Comparison of ENCODE assay signal across 9 cellular contexts in the genomic region with DNA sequence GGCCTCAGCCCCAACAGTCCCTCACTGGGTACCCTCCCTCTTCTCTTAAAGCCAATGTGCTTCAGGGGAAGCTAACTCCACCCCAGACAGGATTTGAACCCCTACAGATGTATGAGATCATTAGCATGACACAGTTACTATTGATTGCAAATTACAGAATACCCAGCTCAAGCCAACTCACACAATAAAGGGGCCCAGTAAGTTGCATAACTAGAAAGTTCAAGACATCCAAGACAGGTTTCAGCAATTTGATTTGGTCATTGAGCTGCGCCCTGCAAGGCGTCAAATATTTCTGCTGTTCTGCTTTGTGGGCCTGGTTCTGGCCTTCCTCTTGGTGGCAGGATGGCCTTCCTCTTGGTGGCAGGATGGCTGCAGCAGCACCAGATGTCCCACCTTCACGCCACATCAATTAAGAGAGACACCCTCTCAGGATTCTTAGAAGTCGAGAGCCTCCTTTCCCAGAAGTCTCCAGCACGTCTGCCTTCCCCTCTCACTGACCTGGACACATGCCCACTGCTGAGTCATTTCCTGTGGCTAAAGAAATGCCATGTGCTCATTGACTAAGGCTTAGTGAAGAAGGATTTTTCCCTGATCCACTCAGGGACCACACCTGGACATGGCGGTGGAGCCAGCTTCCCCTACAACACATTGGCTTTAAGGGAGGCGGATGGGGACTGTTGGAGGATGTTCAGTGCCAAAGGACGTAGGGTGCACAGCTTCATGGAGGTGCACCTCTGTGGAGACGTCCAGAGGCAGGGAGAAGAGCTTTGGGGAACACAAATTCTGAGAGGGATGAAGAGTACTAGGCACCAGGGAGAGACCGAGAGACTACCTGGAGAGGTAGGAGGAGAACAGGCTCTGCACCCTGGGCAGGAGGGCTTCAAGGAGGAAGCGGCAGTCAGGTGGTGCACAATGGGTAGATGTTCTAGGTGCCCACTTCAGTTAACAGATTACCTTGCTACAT. TPM values are rescaled to one million over a fixed set of nuclear protein-coding genes. Genes with fewer than 3 reads are reported as not detected.
A peak's percentile ranks its signal among the peaks of the same experiment; 100 is the strongest.
DNase-seq lines count a peak whose midpoint lies in the region; ATAC-seq and TF ChIP-seq lines count a peak whose summit lies in the region.
"Had no signal": no experiment of that assay in that cellular context is flagged by ENCODE, and none has a peak within 500 bp of the region (broad histone marks: within the 10 kb centered on the region; RNA-seq: fewer than 3 reads in every experiment).

No MANE protein-coding gene starts in this region.

- H4K8ac ChIP-seq in trophoblast cell (ENCODE audit: low read depth, low read length) = no peak overlapping the region

- DNase-seq in Daoy (ENCODE audit: low read depth) (peak; percentile 90), RKO (ENCODE audit: low spot score) (peak; percentile 87), esophagus squamous epithelium (lab: John Stamatoyannopoulos, UW) (no peak), trophoblast cell (peak; percentile 44 to 57), NK-92 (lab: John Stamatoyannopoulos, UW; ENCODE audit: unreplicated experiment) (no peak)
- no peak for DNase-seq in activated CD8-positive, alpha-beta memory T cell treated with anti-CD3 and anti-CD28 coated beads, Interleukin-2, amount 50 U/mL, for 4 hours

- ATAC-seq in HG03280 (IDR thresholded peaks at IDR 0.05; ENCODE audit: unreplicated experiment) (no peak), HG02678 (IDR thresholded peaks at IDR 0.05; ENCODE audit: unreplicated experiment) (no peak)

- WGBS in esophagus squamous epithelium, 2 donors = 68 to 69% methylated on average over 8 to 11 of the region's 11 CpGs
- no CpG with 5 or more reads among the region's 11 CpGs for WGBS in trophoblast cell (ENCODE audit: extremely low coverage, insufficient coverage, insufficient read length)

- H2BK12ac ChIP-seq in trophoblast cell (ENCODE audit: low read length) = no peak overlapping the region

- H3K23ac ChIP-seq in trophoblast cell (ENCODE audit: low read length) = no peak overlapping the region

- no peak overlapping the region for H2BK120ac ChIP-seq in trophoblast cell (ENCODE audit: insufficient read depth, low read length, poor library complexity)

- intact Hi-C loops in esophagus squamous epithelium (cut with DNase I) = no loop called here

- H3K9ac ChIP-seq in trophoblast cell (ENCODE audit: low read length) = no peak overlapping the region

- H3K27ac ChIP-seq in esophagus squamous epithelium (peak overlapping the region; percentile 16 to 66 (median 64)), trophoblast cell (ENCODE audit: low read depth, low read length) (no peak overlapping the region)

- no peaks in the 10 kb centered on the region for H3K9me3 ChIP-seq in esophagus squamous epithelium
- H3K9me3 ChIP-seq in trophoblast cell (ENCODE audit: insufficient read depth, low read depth, low read length) = no peaks in the 10 kb centered on the region
- H3K9me3 ChIP-seq: Peyer's patch had no signal

- H2AK5ac ChIP-seq in trophoblast cell (ENCODE audit: low read length) = no peak overlapping the region

- no peak overlapping the region for H4K91ac ChIP-seq in trophoblast cell (ENCODE audit: low read depth, low read length)

- peaks cover 0 to 35% (median 10%) of the 10 kb centered on the region in 3 donors for H3K4me1 ChIP-seq in esophagus squamous epithelium
- H3K4me1 ChIP-seq in trophoblast cell (ENCODE audit: control insufficient read depth in 1 of 2, insufficient read depth in 2 of 2, low read length in 2 of 2) = peaks cover 11 to 18% of the 10 kb centered on the region in 2 experiments

- H3K27me3 ChIP-seq in esophagus squamous epithelium (no peaks in the 10 kb centered on the region), trophoblast cell (ENCODE audit: insufficient read depth, low read length) (no peaks in the 10 kb centered on the region)
- H3K27me3 ChIP-seq: Peyer's patch had no signal

- peak overlapping the region; percentile 27 for H3K18ac ChIP-seq in trophoblast cell (ENCODE audit: low read length)

- no peak overlapping the region for H3K14ac ChIP-seq in trophoblast cell (ENCODE audit: low read length)

- no peak overlapping the region for H3K4me2 ChIP-seq in trophoblast cell (ENCODE audit: low read length)

- peaks cover 3 to 94% (median 5%) of the 10 kb centered on the region in 3 donors for H3K36me3 ChIP-seq in esophagus squamous epithelium
- H3K36me3 ChIP-seq in trophoblast cell (ENCODE audit: control insufficient read depth in 1 of 2, insufficient read depth in 2 of 2, low read length in 2 of 2) = peaks cover 44 to 78% of the 10 kb centered on the region in 2 experiments

- no peak for TF ChIP-seq POLR2A in esophagus squamous epithelium (IDR thresholded peaks at IDR 0.05)

- no peak for TF ChIP-seq CTCF in esophagus squamous epithelium (IDR thresholded peaks at IDR 0.05)

- H2AFZ ChIP-seq in trophoblast cell (ENCODE audit: insufficient read depth, low read length, poor library complexity) = no peak overlapping the region

- H2BK5ac ChIP-seq in trophoblast cell (ENCODE audit: low read depth, low read length, poor library complexity) = no peak overlapping the region

- no peaks in the 10 kb centered on the region for H3K79me2 ChIP-seq in trophoblast cell (ENCODE audit: control insufficient read depth, insufficient read depth, low read length, poor library complexity)

- H3K79me1 ChIP-seq in trophoblast cell (ENCODE audit: low read length) = peaks cover 4% of the 10 kb centered on the region

- no peak overlapping the region for H3K4ac ChIP-seq in trophoblast cell (ENCODE audit: low read depth, low read length)

- H4K12ac ChIP-seq in trophoblast cell (ENCODE audit: low read depth, low read length) = no peak overlapping the region

- no peak overlapping the region for H3K4me3 ChIP-seq in esophagus squamous epithelium
- no peak overlapping the region for H3K4me3 ChIP-seq in trophoblast cell (ENCODE audit: low read depth, low read length)
- H3K4me3 ChIP-seq: Peyer's patch had no signal

RNA-seq across cellular contexts. Expression of a gene that starts 49.1 kb away (rescaled TPM):
- total RNA-seq in Daoy (2014; rRNA removed; shearing (Covaris generic)) = not detected in 2 replicates
- total RNA-seq in esophagus squamous epithelium = 10 to 100 TPM in 3 of 4 donors, 1 to 10 TPM in 1; 8.3 to 15.3 (median 11.9) TPM
- 1.5 and 1.9 TPM in 2 replicates for polyA plus RNA-seq in trophoblast cell (2013)

Comparison
In these comparisons a context has a peak if more than half of its experiments do, and no peak if none do; other contexts are left out.
1. DNase-seq: peak in Daoy (single experiment), RKO (single experiment) and trophoblast cell (2 of 2); none in esophagus squamous epithelium (single experiment), activated CD8-positive, alpha-beta memory T cell treated with anti-CD3 and anti-CD28 coated beads, Interleukin-2, amount 50 U/mL, for 4 hours (single experiment) and NK-92 (single experiment).